In genomic region chr2:238169708-238170251, GRCh38 we compare ENCODE assay signal across 10 cellular contexts. TPM values are rescaled to one million over a fixed set of nuclear protein-coding genes. Genes with fewer than 3 reads are reported as not detected.
DNase-seq lines count a peak whose midpoint lies in the region; ATAC-seq and TF ChIP-seq lines count a peak whose summit lies in the region.
"Had no signal": no experiment of that assay in that cellular context is flagged by ENCODE, and none has a peak within 500 bp of the region (broad histone marks: within the 10 kb centered on the region; RNA-seq: fewer than 3 reads in every experiment).

No MANE protein-coding gene starts in this region.

- H3K4me3 Mint-ChIP-seq in brain: peak overlapping the region in 1 of 5 experiments; percentile 31

- peaks cover 44% of the 10 kb centered on the region for H3K36me3 Mint-ChIP-seq in brain

- peak; percentile 84 for DNase-seq in HK-2 (ENCODE audit: unreplicated experiment)
- DNase-seq in left lobe of liver (ENCODE audit: low spot score): no peak
- no peak for DNase-seq in NCI-H2107 (lab: John Stamatoyannopoulos, UW)
- DNase-seq in CD1c-positive myeloid dendritic cell (ENCODE audit: extremely low spot score): no peak
- DNase-seq: effector CD8-positive, alpha-beta T cell; NCI-H1417 had no signal

- 0 out of 2 replicates have a peak overlapping the region, but pooled peaks have one; percentile 10 for H3K27ac ChIP-seq in 22Rv1

- peaks cover 6% of the 10 kb centered on the region for H3K27me3 Mint-ChIP-seq in brain

- peaks cover 0 to 3% (median 0%) of the 10 kb centered on the region in 5 experiments for H3K9me3 Mint-ChIP-seq in brain

- peak; percentile 67 for ATAC-seq in left lobe of liver
- ATAC-seq in GM18909 (IDR thresholded peaks at IDR 0.05; ENCODE audit: poor library complexity, unreplicated experiment): no peak
- no peak for ATAC-seq in HG02759 (IDR thresholded peaks at IDR 0.05; ENCODE audit: unreplicated experiment)

- TF ChIP-seq CTCF in 22Rv1 (IDR thresholded peaks at IDR 0.05): no peak
- no peak for TF ChIP-seq CTCF in brain (conservative IDR thresholded peaks at IDR 0.05)

- H3K27ac Mint-ChIP-seq in brain: peak overlapping the region; percentile 62 to 96 (median 76)

- peaks cover 8% of the 10 kb centered on the region for H3K4me1 Mint-ChIP-seq in brain

RNA-seq across cellular contexts. Expression of gene ERFE, which starts 11.0 kb away (rescaled TPM):
- 34.0 TPM for polyA plus RNA-seq in brain (ENCODE audit: insufficient read depth, low read depth, low replicate concordance)
- total RNA-seq in left lobe of liver: not detected

RNA-seq across cellular contexts. Expression of gene KLHL30, which starts 31.3 kb away (rescaled TPM):
- not detected for polyA plus RNA-seq in brain (ENCODE audit: insufficient read depth, low read depth, low replicate concordance)
- total RNA-seq in left lobe of liver: 0.10 TPM

RNA-seq across cellular contexts. Expression of gene ILKAP, which starts 33.7 kb away (rescaled TPM):
- 41.2 TPM for polyA plus RNA-seq in brain (ENCODE audit: insufficient read depth, low read depth, low replicate concordance)
- 20.1 TPM for total RNA-seq in left lobe of liver
